In the genomic region with DNA sequence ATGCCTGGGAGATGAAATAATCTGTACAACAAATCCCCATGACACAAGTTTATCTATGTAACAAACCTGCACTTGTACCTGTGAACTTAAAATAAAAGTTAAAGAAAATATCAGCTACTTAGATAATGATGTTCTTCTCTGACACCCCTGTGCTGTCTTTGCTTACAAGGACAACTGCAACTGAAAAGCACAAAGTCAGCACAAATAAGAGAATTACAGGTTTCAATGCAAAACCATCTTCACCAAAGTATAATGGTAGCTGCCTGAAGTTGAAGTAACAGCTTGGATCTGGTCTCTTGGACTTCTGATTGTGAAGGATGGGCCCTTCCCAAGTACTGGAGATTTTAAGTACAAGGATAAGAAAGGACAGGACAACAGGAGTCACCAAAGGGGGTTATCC, we compare ENCODE assay signal across 2 cellular contexts.
TF ChIP-seq lines count a peak whose summit lies in the region.

No MANE protein-coding gene starts in this region.

TF ChIP-seq in A549, 52 proteins besides CTCF, POLR2A, EP300 and RAD21:
- TF ChIP-seq, protein P1, sequence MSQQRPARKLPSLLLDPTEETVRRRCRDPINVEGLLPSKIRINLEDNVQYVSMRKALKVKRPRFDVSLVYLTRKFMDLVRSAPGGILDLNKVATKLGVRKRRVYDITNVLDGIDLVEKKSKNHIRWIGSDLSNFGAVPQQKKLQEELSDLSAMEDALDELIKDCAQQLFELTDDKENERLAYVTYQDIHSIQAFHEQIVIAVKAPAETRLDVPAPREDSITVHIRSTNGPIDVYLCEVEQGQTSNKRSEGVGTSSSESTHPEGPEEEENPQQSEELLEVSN (IDR thresholded peaks at IDR 0.05; ENCODE audit: borderline replicate concordance, low read depth) = no peak
- TF ChIP-seq HEYL (CRISPR knock-in tag; IDR thresholded peaks at IDR 0.05) = no peak
- no peak for TF ChIP-seq RNF2 (IDR thresholded peaks at IDR 0.05; ENCODE audit: borderline replicate concordance, low read depth)
- TF ChIP-seq HOXA7 (CRISPR knock-in tag; IDR thresholded peaks at IDR 0.05) = no peak
- no peak for TF ChIP-seq EHMT2 (IDR thresholded peaks at IDR 0.05; ENCODE audit: low read depth)
- TF ChIP-seq, protein P2, sequence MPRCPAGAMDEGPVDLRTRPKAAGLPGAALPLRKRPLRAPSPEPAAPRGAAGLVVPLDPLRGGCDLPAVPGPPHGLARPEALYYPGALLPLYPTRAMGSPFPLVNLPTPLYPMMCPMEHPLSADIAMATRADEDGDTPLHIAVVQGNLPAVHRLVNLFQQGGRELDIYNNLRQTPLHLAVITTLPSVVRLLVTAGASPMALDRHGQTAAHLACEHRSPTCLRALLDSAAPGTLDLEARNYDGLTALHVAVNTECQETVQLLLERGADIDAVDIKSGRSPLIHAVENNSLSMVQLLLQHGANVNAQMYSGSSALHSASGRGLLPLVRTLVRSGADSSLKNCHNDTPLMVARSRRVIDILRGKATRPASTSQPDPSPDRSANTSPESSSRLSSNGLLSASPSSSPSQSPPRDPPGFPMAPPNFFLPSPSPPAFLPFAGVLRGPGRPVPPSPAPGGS (IDR thresholded peaks at IDR 0.05) = no peak
- TF ChIP-seq MAFK (IDR thresholded peaks at IDR 0.05; ENCODE audit: partially characterized antibody) = peak; percentile 71
TF ChIP-seq in A549: peak in this region for 1.

TF ChIP-seq in IMR-90, 13 proteins besides CTCF, POLR2A, EP300 and RAD21:
- TF ChIP-seq CEBPB (IDR thresholded peaks at IDR 0.05; ENCODE audit: low read depth, low read length) (no peak), BHLHE40 (IDR thresholded peaks at IDR 0.05; ENCODE audit: low read depth, low read length) (no peak), NFE2L2 (IDR thresholded peaks at IDR 0.05; ENCODE audit: low read depth, low read length) (no peak), MAFK (IDR thresholded peaks at IDR 0.05; ENCODE audit: low read depth, low read length) (peak; percentile 47), CHD1 (IDR thresholded peaks at IDR 0.05; ENCODE audit: low read depth, low read length) (no peak), MAZ (IDR thresholded peaks at IDR 0.05; ENCODE audit: borderline replicate concordance, low read depth, low read length) (no peak), FOS (IDR thresholded peaks at IDR 0.05; ENCODE audit: low read depth, low read length) (no peak)
